ENCODE assay signal across 8 cellular contexts in the genomic region with DNA sequence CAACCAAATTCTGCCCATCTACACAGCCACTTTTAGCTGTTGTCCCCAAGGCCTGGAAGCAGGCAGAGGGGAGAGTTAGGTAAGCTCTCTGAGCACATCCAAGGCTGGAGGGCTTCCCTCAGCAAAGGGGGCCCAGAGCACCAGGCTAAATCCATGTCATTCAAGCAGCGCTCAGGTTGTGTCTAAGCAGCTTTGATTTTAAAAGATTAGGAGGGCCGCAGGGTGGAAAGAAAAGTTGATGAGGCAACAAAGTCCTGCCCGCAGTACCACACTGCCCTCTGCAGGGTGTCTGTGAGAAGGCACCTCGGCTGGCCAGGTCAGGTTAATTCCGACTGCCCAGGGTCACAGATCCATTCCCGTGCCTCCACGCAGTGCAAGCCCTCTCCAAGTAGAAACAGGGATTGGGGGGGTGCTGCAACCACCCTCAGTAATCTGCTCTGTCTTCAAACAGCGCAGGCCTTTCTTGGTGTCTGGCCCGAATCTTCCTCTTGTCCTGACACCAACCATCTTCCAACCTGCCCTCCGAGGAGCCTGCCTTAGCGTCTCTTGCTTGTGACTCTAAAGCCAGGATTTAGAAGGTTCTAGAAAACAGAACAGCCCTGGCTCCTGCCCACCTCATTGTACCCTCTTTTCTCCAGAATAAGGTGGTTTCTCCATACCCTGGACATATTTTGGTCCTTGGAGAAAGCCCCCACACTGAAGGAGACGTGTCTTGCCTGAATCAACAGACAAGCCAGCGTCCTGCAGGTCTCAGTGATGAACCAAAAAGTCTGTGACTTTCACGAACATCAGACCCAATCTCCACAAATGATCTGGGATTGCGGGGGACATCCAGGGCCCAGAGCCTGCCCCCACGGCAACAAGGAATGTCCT.
A peak's percentile ranks its signal among the peaks of the same experiment; 100 is the strongest.
DNase-seq lines count a peak whose midpoint lies in the region; ATAC-seq and TF ChIP-seq lines count a peak whose summit lies in the region.

No MANE protein-coding gene starts in this region.

- no peaks in the 10 kb centered on the region for H3K4me1 ChIP-seq in foreskin keratinocyte

- H3K27ac ChIP-seq in foreskin keratinocyte: no peak overlapping the region

- peak; percentile 97 for TF ChIP-seq CTCF in foreskin keratinocyte (conservative IDR thresholded peaks at IDR 0.05)
- peak; percentile 99 for TF ChIP-seq CTCF in neural crest cell (conservative IDR thresholded peaks at IDR 0.05)

- peaks cover 46% of the 10 kb centered on the region for H3K4me1 Mint-ChIP-seq in neural crest cell
- peaks cover 16% of the 10 kb centered on the region for H3K4me1 Mint-ChIP-seq in stimulated activated naive CD8-positive, alpha-beta T cell treated with anti-CD3 and anti-CD28 coated beads, Interleukin-15, amount 100 ng/mL, for 72 hours

- H3K27me3 Mint-ChIP-seq in neural crest cell (ENCODE audit: low read depth): no peaks in the 10 kb centered on the region
- peaks cover 16% of the 10 kb centered on the region for H3K27me3 Mint-ChIP-seq in stimulated activated naive CD8-positive, alpha-beta T cell treated with anti-CD3 and anti-CD28 coated beads, Interleukin-15, amount 100 ng/mL, for 72 hours

- DNase-seq in LoVo (ENCODE audit: low spot score) (peak; percentile 62), SHP77 (lab: John Stamatoyannopoulos, UW) (peak; percentile 58 to 67), foreskin keratinocyte (peak in 1 of 2 donors; percentile 36), neural crest cell (ENCODE audit: low read depth, low spot score) (peak; percentile 95)
- DNase-seq in activated T-helper 9 cell treated with anti-CD3 and anti-CD28 coated beads, Interleukin-2, amount 50 U/mL, for 16 hours (ENCODE audit: low read depth): peak; percentile 47
- DNase-seq in stimulated activated naive CD8-positive, alpha-beta T cell treated with anti-CD3 and anti-CD28 coated beads, Interleukin-15, amount 100 ng/mL, for 72 hours: peak; percentile 72 to 76

- H3K36me3 Mint-ChIP-seq in neural crest cell (ENCODE audit: low read depth): peaks cover 3% of the 10 kb centered on the region

- H3K4me3 Mint-ChIP-seq in neural crest cell: no peak overlapping the region
- no peak overlapping the region for H3K4me3 Mint-ChIP-seq in stimulated activated naive CD8-positive, alpha-beta T cell treated with anti-CD3 and anti-CD28 coated beads, Interleukin-15, amount 100 ng/mL, for 72 hours

- peaks cover 3% of the 10 kb centered on the region for H3K9me3 Mint-ChIP-seq in neural crest cell
- H3K9me3 Mint-ChIP-seq in stimulated activated naive CD8-positive, alpha-beta T cell treated with anti-CD3 and anti-CD28 coated beads, Interleukin-15, amount 100 ng/mL, for 72 hours: no peaks in the 10 kb centered on the region

- H3K27ac Mint-ChIP-seq in neural crest cell (ENCODE audit: unreplicated experiment): peak overlapping the region; percentile 99
- H3K27ac Mint-ChIP-seq in stimulated activated naive CD8-positive, alpha-beta T cell treated with anti-CD3 and anti-CD28 coated beads, Interleukin-15, amount 100 ng/mL, for 72 hours: no peak overlapping the region

- ATAC-seq in GM18505 (IDR thresholded peaks at IDR 0.05; ENCODE audit: unreplicated experiment) (peak; percentile 73), foreskin keratinocyte (peak; percentile 64), HG02759 (IDR thresholded peaks at IDR 0.05; ENCODE audit: unreplicated experiment) (no peak)
- ATAC-seq in stimulated activated naive CD8-positive, alpha-beta T cell treated with anti-CD3 and anti-CD28 coated beads, Interleukin-15, amount 100 ng/mL, for 72 hours: peak; percentile 76

- H3K27me3 ChIP-seq in foreskin keratinocyte: peaks cover 10% of the 10 kb centered on the region

- TF ChIP-seq POLR2A in GM18505 (IDR thresholded peaks at IDR 0.05; ENCODE audit: borderline replicate concordance, extremely low read depth, insufficient read depth, insufficient read length): no peak
